1 cellular context compared by ENCODE assay signal in the genomic region with DNA sequence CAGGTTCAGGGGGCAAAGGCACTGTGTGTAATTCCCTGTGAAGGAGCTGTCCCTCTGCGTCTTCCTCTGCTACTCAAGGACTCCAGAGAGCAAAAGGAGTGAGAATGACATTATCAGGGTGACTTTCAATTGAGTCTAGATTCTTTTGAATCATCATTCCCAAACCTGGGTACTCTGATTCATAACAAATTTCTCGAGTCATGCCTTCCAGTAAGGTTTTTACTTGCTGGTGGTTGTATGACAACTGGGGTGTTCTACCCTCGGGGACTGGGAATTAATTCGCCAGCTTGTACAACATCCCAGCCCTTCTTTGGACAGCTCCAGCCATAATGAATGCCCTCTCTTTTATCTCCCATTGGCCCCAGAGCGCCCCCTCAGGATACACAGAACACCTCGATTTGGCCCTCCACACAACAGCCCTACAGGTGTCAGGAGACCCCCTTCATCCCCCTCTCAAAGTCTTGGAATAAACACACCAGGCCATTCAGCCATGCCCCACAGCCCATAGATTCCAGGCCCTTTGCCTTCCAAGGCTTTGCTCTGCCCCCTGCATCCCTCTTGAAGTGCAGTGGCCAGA.
TF ChIP-seq lines count a peak whose summit lies in the region.

No MANE protein-coding gene starts in this region.

TF ChIP-seq in K562, 482 proteins besides CTCF, POLR2A, EP300 and RAD21:
- TF ChIP-seq E2F8 (IDR thresholded peaks at IDR 0.05; ENCODE audit: low read depth, partially characterized antibody), result no peak
- no peak for TF ChIP-seq MBD1 (CRISPR knock-in tag; IDR thresholded peaks at IDR 0.05)
- no peak for TF ChIP-seq KLF16 (IDR thresholded peaks at IDR 0.05)
- TF ChIP-seq MAFF (IDR thresholded peaks at IDR 0.05; ENCODE audit: low read length), result no peak
- TF ChIP-seq TEAD2 (tag; IDR thresholded peaks at IDR 0.05), result no peak
